11 cellular contexts compared by ENCODE assay signal in the genomic region with DNA sequence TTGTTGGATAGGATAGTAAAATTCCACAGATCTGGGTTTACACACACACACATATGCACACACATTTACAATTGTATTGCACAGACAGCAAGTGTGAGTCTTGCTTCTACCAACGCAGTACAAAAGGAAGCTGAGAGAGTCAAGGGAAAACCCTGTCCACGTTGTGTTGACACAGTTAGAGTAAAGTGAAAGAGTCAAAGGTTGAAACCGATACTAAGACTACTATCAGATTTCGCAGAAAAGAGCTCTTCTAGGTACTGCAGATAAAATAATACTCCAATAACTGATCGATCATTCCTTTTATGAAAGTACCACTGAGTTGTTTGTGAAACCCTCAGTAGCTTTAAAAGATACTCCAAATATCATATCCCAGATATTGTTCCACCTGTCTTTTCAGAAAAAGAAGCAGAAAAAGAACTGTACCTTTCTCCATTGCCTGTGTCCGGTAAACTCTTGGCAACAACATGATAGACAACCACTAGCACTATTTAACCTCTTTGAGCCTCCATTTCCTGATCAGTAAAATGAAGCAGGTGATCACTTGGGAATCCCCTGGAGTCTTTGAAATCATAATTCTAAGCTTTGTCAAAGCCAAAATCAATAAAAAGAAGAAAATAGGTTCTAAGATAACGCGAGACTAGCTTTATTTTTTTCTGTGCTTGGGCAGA.
A peak's percentile ranks its signal among the peaks of the same experiment; 100 is the strongest.
DNase-seq lines count a peak whose midpoint lies in the region; ATAC-seq and TF ChIP-seq lines count a peak whose summit lies in the region.
"Had no signal": no experiment of that assay in that cellular context is flagged by ENCODE, and none has a peak within 500 bp of the region (broad histone marks: within the 10 kb centered on the region; RNA-seq: fewer than 3 reads in every experiment).

No MANE protein-coding gene starts in this region.

- H3K4me3 ChIP-seq in GM06990 (replicated peaks; ENCODE audit: low read depth, low read length), result peak overlapping the region; percentile 49
- H3K4me3 ChIP-seq: upper lobe of right lung had no signal

- peaks cover 38% of the 10 kb centered on the region for H3K4me1 Mint-ChIP-seq in activated naive CD8-positive, alpha-beta T cell treated with anti-CD3 and anti-CD28 coated beads, Interleukin-2, amount 10 ng/mL, durations not matched to agents 7 days and 5 days

- H3K27me3 Mint-ChIP-seq in activated naive CD8-positive, alpha-beta T cell treated with anti-CD3 and anti-CD28 coated beads, Interleukin-2, amount 10 ng/mL, durations not matched to agents 7 days and 5 days, result no peaks in the 10 kb centered on the region

- DNase-seq in GM06990 (ENCODE audit: extremely low read depth, insufficient read length) (peak; percentile 57), substantia nigra (lab: John Stamatoyannopoulos, UW) (no peak), NCI-H1417 treated with DMSO at 0.1 percent for 48 hours (lab: John Stamatoyannopoulos, UW) (no peak), NCI-H1048 (lab: John Stamatoyannopoulos, UW) (no peak), NCI-H2171 treated with DMSO at 0.1 percent for 48 hours (lab: John Stamatoyannopoulos, UW) (no peak)
- no peak for DNase-seq in activated naive CD8-positive, alpha-beta T cell treated with anti-CD3 and anti-CD28 coated beads, Interleukin-2, amount 10 ng/mL, durations not matched to agents 7 days and 5 days
- DNase-seq: posterior cingulate gyrus, SIG-M5, upper lobe of right lung had no signal

- peaks cover 29% of the 10 kb centered on the region for H3K36me3 Mint-ChIP-seq in activated naive CD8-positive, alpha-beta T cell treated with anti-CD3 and anti-CD28 coated beads, Interleukin-2, amount 10 ng/mL, durations not matched to agents 7 days and 5 days

- H3K36me3 ChIP-seq in GM06990 (ENCODE audit: control insufficient read depth, insufficient read depth, low read length), result no peaks in the 10 kb centered on the region
- H3K36me3 ChIP-seq: upper lobe of right lung had no signal

- peaks cover 7% of the 10 kb centered on the region for H3K9me3 Mint-ChIP-seq in activated naive CD8-positive, alpha-beta T cell treated with anti-CD3 and anti-CD28 coated beads, Interleukin-2, amount 10 ng/mL, durations not matched to agents 7 days and 5 days

- no peaks in the 10 kb centered on the region for H3K27me3 ChIP-seq in GM06990 (replicated peaks; ENCODE audit: control insufficient read depth, insufficient read depth, low read length)
- H3K27me3 ChIP-seq: upper lobe of right lung had no signal

- H3K27ac Mint-ChIP-seq in activated naive CD8-positive, alpha-beta T cell treated with anti-CD3 and anti-CD28 coated beads, Interleukin-2, amount 10 ng/mL, durations not matched to agents 7 days and 5 days, result peak overlapping the region; percentile 95

- POLR2A ChIA-PET in activated naive CD8-positive, alpha-beta T cell treated with anti-CD3 and anti-CD28 coated beads, Interleukin-2, amount 10 ng/mL, durations not matched to agents 7 days and 5 days (lab: Charles Lee), result interaction anchor here (0.6 to 4.3 kb wide), 15 partner anchors 10 to 235 kb away, joined by 3 to 52 read pairs (median 4); no protein-coding TSS in a partner anchor

- H3K4me3 Mint-ChIP-seq in activated naive CD8-positive, alpha-beta T cell treated with anti-CD3 and anti-CD28 coated beads, Interleukin-2, amount 10 ng/mL, durations not matched to agents 7 days and 5 days, result peak overlapping the region; percentile 81

- ATAC-seq in GM19324 (IDR thresholded peaks at IDR 0.05; ENCODE audit: low FRiP score, unreplicated experiment), result peak; percentile 98
- ATAC-seq in HG03095 (IDR thresholded peaks at IDR 0.05; ENCODE audit: unreplicated experiment), result peak; percentile 99
- peak; percentile 95 for ATAC-seq in activated naive CD8-positive, alpha-beta T cell treated with anti-CD3 and anti-CD28 coated beads, Interleukin-2, amount 10 ng/mL, durations not matched to agents 7 days and 5 days (ENCODE audit: low read depth)
- ATAC-seq: upper lobe of right lung had no signal

- no peak for TF ChIP-seq CTCF in GM06990 (IDR thresholded peaks at IDR 0.05; ENCODE audit: insufficient read depth, low read length, poor library complexity, severe bottlenecking)

- H3K27ac ChIP-seq in substantia nigra (ENCODE audit: low read depth, low read length, poor library complexity, severe bottlenecking), result no peak overlapping the region
- H3K27ac ChIP-seq: upper lobe of right lung had no signal
